16 cellular contexts compared by ENCODE assay signal in the genomic region with DNA sequence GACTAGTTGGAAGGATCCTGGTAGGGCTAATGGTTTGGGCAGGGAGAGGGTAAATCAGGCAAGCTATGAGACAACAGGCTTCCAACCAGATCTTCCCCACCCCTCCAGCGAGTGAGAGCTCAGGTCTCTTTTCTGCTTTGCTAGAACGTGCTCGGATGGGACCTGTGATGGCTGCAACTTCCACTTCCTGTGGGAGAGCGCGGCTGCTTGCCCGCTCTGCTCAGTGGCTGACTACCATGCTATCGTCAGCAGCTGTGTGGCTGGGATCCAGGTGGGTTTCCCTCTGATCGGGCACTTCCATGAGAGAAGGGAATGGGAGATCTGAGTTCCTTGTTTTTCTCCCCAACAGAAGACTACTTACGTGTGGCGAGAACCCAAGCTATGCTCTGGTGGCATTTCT. TPM values are rescaled to one million over a fixed set of nuclear protein-coding genes. Genes with fewer than 3 reads are reported as not detected.
DNase-seq lines count a peak whose midpoint lies in the region; ATAC-seq and TF ChIP-seq lines count a peak whose summit lies in the region.
"Had no signal": no experiment of that assay in that cellular context is flagged by ENCODE, and none has a peak within 500 bp of the region (broad histone marks: within the 10 kb centered on the region; RNA-seq: fewer than 3 reads in every experiment).

No MANE protein-coding gene starts in this region.

- H4K20me1 ChIP-seq in DND-41 (ENCODE audit: insufficient read depth, low read length) = no peaks in the 10 kb centered on the region
- H4K20me1 ChIP-seq in OCI-LY1 (ENCODE audit: insufficient read depth, low read length) = no peaks in the 10 kb centered on the region

- no peak overlapping the region for H3K23ac ChIP-seq in neuronal stem cell (ENCODE audit: low read depth, low read length, poor library complexity)

- H3K9ac ChIP-seq in DND-41 (ENCODE audit: low read depth, low read length) = no peak overlapping the region
- H3K9ac ChIP-seq in OCI-LY1 (ENCODE audit: low read length) = no peak overlapping the region
- H3K9ac ChIP-seq in neuronal stem cell (ENCODE audit: low read depth, low read length, poor library complexity) = no peak overlapping the region

- no peak overlapping the region for H2BK120ac ChIP-seq in neuronal stem cell (ENCODE audit: low read depth, low read length)

- DNase-seq in DND-41 (peak; percentile 15), neuronal stem cell (ENCODE audit: low spot score) (no peak)
- DNase-seq: foreskin keratinocyte; NCI-H187; NCI-H345; NK-92 treated with Interleukin-12 subunit alpha and Interleukin-12 subunit beta, amount 100 ng/mL, for 24 hours; small intestine had no signal

- TF ChIP-seq CTCF in DND-41 (IDR thresholded peaks at IDR 0.05; ENCODE audit: borderline replicate concordance, extremely low read depth, low read length, poor library complexity, severe bottlenecking) (no peak), OCI-LY1 (IDR thresholded peaks at IDR 0.05; ENCODE audit: low read length) (no peak)

- peaks cover 16% of the 10 kb centered on the region for H3K4me1 Mint-ChIP-seq in activated naive CD8-positive, alpha-beta T cell (ENCODE audit: low read depth)
- H3K4me1 Mint-ChIP-seq in activated T-helper 17 cell treated with anti-CD3 and anti-CD28 coated beads, Interleukin-2, amount 50 U/mL, for 72 hours = peaks cover 3% of the 10 kb centered on the region

- H3K27me3 Mint-ChIP-seq in activated naive CD8-positive, alpha-beta T cell = no peaks in the 10 kb centered on the region
- no peaks in the 10 kb centered on the region for H3K27me3 Mint-ChIP-seq in activated T-helper 17 cell treated with anti-CD3 and anti-CD28 coated beads, Interleukin-2, amount 50 U/mL, for 72 hours

- H2BK12ac ChIP-seq in neuronal stem cell (ENCODE audit: low read length) = no peak overlapping the region

- H3F3A ChIP-seq in OCI-LY1 (ENCODE audit: insufficient read depth, low read length) = no peaks in the 10 kb centered on the region

- no peaks in the 10 kb centered on the region for H3K27me3 ChIP-seq in DND-41 (ENCODE audit: insufficient read depth, low read length, poor library complexity)
- H3K27me3 ChIP-seq in OCI-LY1 (ENCODE audit: insufficient read depth, low read length) = no peaks in the 10 kb centered on the region
- H3K27me3 ChIP-seq in neuronal stem cell (ENCODE audit: control insufficient read depth in 3 of 3, insufficient read depth in 3 of 3, low read depth in 1 of 3, low read length in 3 of 3) = no peaks in the 10 kb centered on the region
- H3K27me3 ChIP-seq: ascending aorta, foreskin keratinocyte had no signal

- no peaks in the 10 kb centered on the region for H3K9me3 ChIP-seq in DND-41 (ENCODE audit: insufficient read depth, low read length, severe bottlenecking)
- no peaks in the 10 kb centered on the region for H3K9me3 ChIP-seq in OCI-LY1 (ENCODE audit: low read length)
- H3K9me3 ChIP-seq in neuronal stem cell (replicated peaks in 1 of 2; ENCODE audit: control insufficient read depth in 2 of 2, insufficient read depth in 1 of 2, low read depth in 1 of 2, low read length in 2 of 2) = no peaks in the 10 kb centered on the region
- H3K9me3 ChIP-seq: ascending aorta had no signal

- H3K4me1 ChIP-seq in DND-41 (ENCODE audit: insufficient read depth, low read length) (peaks cover 7% of the 10 kb centered on the region; the same call in 1 of the 2 replicates), OCI-LY1 (ENCODE audit: insufficient read depth, low read length, severe bottlenecking) (peaks cover 10% of the 10 kb centered on the region), neuronal stem cell (ENCODE audit: control insufficient read depth in 2 of 2, insufficient read depth in 1 of 2, low read depth in 1 of 2, low read length in 2 of 2) (peaks cover 4 to 12% of the 10 kb centered on the region in 2 donors)

- no peak overlapping the region for H4K91ac ChIP-seq in neuronal stem cell (ENCODE audit: low read depth, low read length, poor library complexity)

- peaks cover 3% of the 10 kb centered on the region for H3K36me3 Mint-ChIP-seq in activated naive CD8-positive, alpha-beta T cell
- peaks cover 18% of the 10 kb centered on the region for H3K36me3 Mint-ChIP-seq in activated T-helper 17 cell treated with anti-CD3 and anti-CD28 coated beads, Interleukin-2, amount 50 U/mL, for 72 hours (ENCODE audit: low read depth)
- H3K36me3 Mint-ChIP-seq: type B pancreatic cell, WTC11 had no signal

- H3K18ac ChIP-seq in neuronal stem cell (ENCODE audit: low read length) = no peak overlapping the region

- H3K9me2 ChIP-seq in OCI-LY1 (ENCODE audit: low read depth, low read length) = no peaks in the 10 kb centered on the region

- ATAC-seq in DND-41 (ENCODE audit: insufficient read depth, low read depth) = peak; percentile 42; the same call in 1 of the 3 replicates
- no peak for ATAC-seq in SK-N-SH treated with all-trans-retinoic acid at 6 μM for 48 hours
- ATAC-seq in HG03097 (IDR thresholded peaks at IDR 0.05; ENCODE audit: low FRiP score, unreplicated experiment) = no peak
- no peak for ATAC-seq in activated T-helper 17 cell treated with anti-CD3 and anti-CD28 coated beads, Interleukin-2, amount 50 U/mL, for 72 hours (replicated peaks)
- ATAC-seq: foreskin keratinocyte, HepG2, WTC11 had no signal

- H3K4me2 ChIP-seq in DND-41 (ENCODE audit: insufficient read depth, low read length) (no peak overlapping the region), OCI-LY1 (ENCODE audit: low read length) (peak overlapping the region; percentile 28; the same call in 1 of the 2 replicates), neuronal stem cell (ENCODE audit: insufficient read depth, low read length, poor library complexity, severe bottlenecking) (no peak overlapping the region)

- H3K79me2 ChIP-seq in DND-41 (ENCODE audit: insufficient read depth, low read length) (no peaks in the 10 kb centered on the region), OCI-LY1 (ENCODE audit: insufficient read depth, low read length) (no peaks in the 10 kb centered on the region)

- H2BK5ac ChIP-seq in neuronal stem cell (ENCODE audit: low read length) = no peak overlapping the region

- H3K36me3 ChIP-seq in DND-41 (ENCODE audit: insufficient read depth, low read length) (no peaks in the 10 kb centered on the region), OCI-LY1 (ENCODE audit: insufficient read depth, low read length) (peaks cover 10% of the 10 kb centered on the region; the same call in 1 of the 2 replicates), neuronal stem cell (replicated peaks in 1 of 2; ENCODE audit: control insufficient read depth in 2 of 2, insufficient read depth in 2 of 2, low read length in 2 of 2) (no peaks in the 10 kb centered on the region)
- H3K36me3 ChIP-seq: ascending aorta had no signal

- H3K4me3 ChIP-seq in DND-41 (ENCODE audit: low read depth in 1 of 2, low read length in 2 of 2) (no peak overlapping the region), OCI-LY1 (ENCODE audit: low read depth, low read length, poor library complexity, severe bottlenecking) (no peak overlapping the region), neuronal stem cell (ENCODE audit: low read length in 2 of 2) (no peak overlapping the region)
- H3K4me3 ChIP-seq: ascending aorta had no signal

- H3K4me3 Mint-ChIP-seq in activated naive CD8-positive, alpha-beta T cell = peak overlapping the region; percentile 24
- no peak overlapping the region for H3K4me3 Mint-ChIP-seq in activated T-helper 17 cell treated with anti-CD3 and anti-CD28 coated beads, Interleukin-2, amount 50 U/mL, for 72 hours
- H3K4me3 Mint-ChIP-seq: type B pancreatic cell, WTC11 had no signal

- H2AFZ ChIP-seq in DND-41 (ENCODE audit: low read depth, low read length) = no peak overlapping the region
- peak overlapping the region; percentile 2; the same call in 1 of the 2 replicates for H2AFZ ChIP-seq in OCI-LY1 (ENCODE audit: low read length)
- H2AFZ ChIP-seq in neuronal stem cell (ENCODE audit: low read length) = peak overlapping the region; percentile 6

- no peak overlapping the region for H4K8ac ChIP-seq in neuronal stem cell (ENCODE audit: low read depth, low read length)

- H3K14ac ChIP-seq in neuronal stem cell (ENCODE audit: low read length) = no peak overlapping the region

- H3K9me3 Mint-ChIP-seq in activated naive CD8-positive, alpha-beta T cell (ENCODE audit: low read depth) = no peaks in the 10 kb centered on the region
- H3K9me3 Mint-ChIP-seq in activated T-helper 17 cell treated with anti-CD3 and anti-CD28 coated beads, Interleukin-2, amount 50 U/mL, for 72 hours = no peaks in the 10 kb centered on the region
- H3K9me3 Mint-ChIP-seq: type B pancreatic cell, WTC11 had no signal

- H2BK15ac ChIP-seq in neuronal stem cell (ENCODE audit: low read length) = no peak overlapping the region

- no peak overlapping the region for H2AK5ac ChIP-seq in neuronal stem cell (ENCODE audit: low read depth, low read length)

- WGBS in neuronal stem cell (ENCODE audit: extremely low coverage in 2 of 2, insufficient read length in 2 of 2, insufficient replicate concordance in 1 of 2), 2 donors = no CpG with 5 or more reads among the region's 10 CpGs

- H3K27ac ChIP-seq in DND-41 (ENCODE audit: low read length) = no peak overlapping the region
- no peak overlapping the region for H3K27ac ChIP-seq in OCI-LY1 (ENCODE audit: low read depth, low read length, poor library complexity, severe bottlenecking)
- no peak overlapping the region for H3K27ac ChIP-seq in neuronal stem cell (replicated peaks; ENCODE audit: low read length)
- H3K27ac ChIP-seq: ascending aorta, foreskin keratinocyte had no signal

- no peak overlapping the region for H3K4ac ChIP-seq in neuronal stem cell (ENCODE audit: low read length)

- no peaks in the 10 kb centered on the region for H3K79me1 ChIP-seq in neuronal stem cell (ENCODE audit: low read depth, low read length)

- H3K27ac Mint-ChIP-seq in activated naive CD8-positive, alpha-beta T cell = peak overlapping the region; percentile 5
- no peak overlapping the region for H3K27ac Mint-ChIP-seq in activated T-helper 17 cell treated with anti-CD3 and anti-CD28 coated beads, Interleukin-2, amount 50 U/mL, for 72 hours
- H3K27ac Mint-ChIP-seq: type B pancreatic cell, WTC11 had no signal

RNA-seq across cellular contexts. Expression of gene SARS1, which starts 14.0 kb away (rescaled TPM):
- 110 TPM for polyA plus RNA-seq in neuronal stem cell (2013, experiment 1 of 2)
- 109 TPM for polyA plus RNA-seq in neuronal stem cell (2013, experiment 2 of 2)
- total RNA-seq in activated T-helper 17 cell treated with anti-CD3 and anti-CD28 coated beads, Interleukin-2, amount 50 U/mL, for 72 hours = 100 to 1,000 TPM; 116 to 168 TPM

RNA-seq across cellular contexts. Expression of gene CELSR2, which starts 49.6 kb away (rescaled TPM):
- polyA plus RNA-seq in neuronal stem cell (2013, experiment 1 of 2) = 40.0 TPM
- polyA plus RNA-seq in neuronal stem cell (2013, experiment 2 of 2) = 41.0 TPM
- 1 to 10 TPM in 1 of 2 donors, under 1 TPM in 1; 0.77 to 1.3 TPM for total RNA-seq in activated T-helper 17 cell treated with anti-CD3 and anti-CD28 coated beads, Interleukin-2, amount 50 U/mL, for 72 hours
